1 cellular context compared by ENCODE assay signal in genomic region chr21:25586242-25586805, GRCh38.
TF ChIP-seq lines count a peak whose summit lies in the region.

No MANE protein-coding gene starts in this region.

TF ChIP-seq in HEK293, 187 proteins besides CTCF, POLR2A, EP300 and RAD21 (continued from another document):
- TF ChIP-seq REST (tag by site-specific recombination; IDR thresholded peaks at IDR 0.05) (no peak), ZNF114 (tag by site-specific recombination; IDR thresholded peaks at IDR 0.05) (no peak), ZNF596 (tag by site-specific recombination; IDR thresholded peaks at IDR 0.05) (no peak)
